1 cellular context compared by ENCODE assay signal in genomic region chr4:25233737-25234389, GRCh38.
TF ChIP-seq lines count a peak whose summit lies in the region.

Gene PI4K2B, plus strand, starts transcription at chr4:25234033. Its CDS starts 131 bp downstream, at chr4:25234164.

TF ChIP-seq in HEK293, 187 proteins besides CTCF, POLR2A, EP300 and RAD21 (continued from another document and continues in another):
- TF ChIP-seq, protein P1, sequence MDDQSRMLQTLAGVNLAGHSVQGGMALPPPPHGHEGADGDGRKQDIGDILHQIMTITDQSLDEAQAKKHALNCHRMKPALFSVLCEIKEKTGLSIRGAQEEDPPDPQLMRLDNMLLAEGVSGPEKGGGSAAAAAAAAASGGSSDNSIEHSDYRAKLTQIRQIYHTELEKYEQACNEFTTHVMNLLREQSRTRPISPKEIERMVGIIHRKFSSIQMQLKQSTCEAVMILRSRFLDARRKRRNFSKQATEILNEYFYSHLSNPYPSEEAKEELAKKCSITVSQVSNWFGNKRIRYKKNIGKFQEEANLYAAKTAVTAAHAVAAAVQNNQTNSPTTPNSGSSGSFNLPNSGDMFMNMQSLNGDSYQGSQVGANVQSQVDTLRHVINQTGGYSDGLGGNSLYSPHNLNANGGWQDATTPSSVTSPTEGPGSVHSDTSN (CRISPR knock-in tag; IDR thresholded peaks at IDR 0.05), result 0 out of 2 replicates have a peak, but pooled peaks have one; percentile 38
- TF ChIP-seq ZNF362 (tag by site-specific recombination; IDR thresholded peaks at IDR 0.05) (no peak), ZNF341 (tag by site-specific recombination; IDR thresholded peaks at IDR 0.05; ENCODE audit: low read depth) (peak; percentile 87), ZNF423 (tag by site-specific recombination; IDR thresholded peaks at IDR 0.05) (peak; percentile 48; the same call in 1 of the 2 replicates), ZNF792 (tag by site-specific recombination; IDR thresholded peaks at IDR 0.05) (0 out of 2 replicates have a peak, but pooled peaks have one; percentile 25), YY1 (tag by site-specific recombination; IDR thresholded peaks at IDR 0.05) (0 out of 2 replicates have a peak, but pooled peaks have one; percentile 44), TRIM28 (IDR thresholded peaks at IDR 0.05; ENCODE audit: borderline replicate concordance, low read length) (no peak), ZNF624 (tag by site-specific recombination; IDR thresholded peaks at IDR 0.05) (no peak), SP3 (tag by site-specific recombination; IDR thresholded peaks at IDR 0.05) (peak; percentile 46), ZNF623 (tag by site-specific recombination; IDR thresholded peaks at IDR 0.05) (no peak), ZNF747 (tag by site-specific recombination; IDR thresholded peaks at IDR 0.05) (no peak), ZNF239 (tag by site-specific recombination; IDR thresholded peaks at IDR 0.05) (no peak), ZFP69B (tag by site-specific recombination; IDR thresholded peaks at IDR 0.05) (peak; percentile 84), KLF1 (tag by site-specific recombination; IDR thresholded peaks at IDR 0.05) (peak; percentile 56; the same call in 1 of the 2 replicates), ZNF2 (tag by site-specific recombination; IDR thresholded peaks at IDR 0.05) (peak; percentile 38; the same call in 1 of the 2 replicates), ZNF785 (tag by site-specific recombination; IDR thresholded peaks at IDR 0.05) (0 out of 2 replicates have a peak, but pooled peaks have one; percentile 49), REST (tag by site-specific recombination; IDR thresholded peaks at IDR 0.05) (no peak), ZNF777 (tag by site-specific recombination; IDR thresholded peaks at IDR 0.05; ENCODE audit: borderline replicate concordance) (no peak), ZNF366 (tag by site-specific recombination; conservative IDR thresholded peaks at IDR 0.05) (no peak), ZNF274 (IDR thresholded peaks at IDR 0.05; ENCODE audit: low read length) (no peak), ZNF274 (tag by site-specific recombination; IDR thresholded peaks at IDR 0.05; ENCODE audit: borderline replicate concordance) (no peak), KLF9 (tag by site-specific recombination; IDR thresholded peaks at IDR 0.05; ENCODE audit: low read depth) (peak; percentile 45; the same call in 1 of the 2 replicates), ZNF600 (tag by site-specific recombination; IDR thresholded peaks at IDR 0.05) (peak; percentile 42; the same call in 1 of the 2 replicates), ZIC2 (tag by site-specific recombination; IDR thresholded peaks at IDR 0.05) (peak; percentile 74), ZNF513 (tag by site-specific recombination; IDR thresholded peaks at IDR 0.05) (peak; percentile 70), ZNF585B (tag by site-specific recombination; IDR thresholded peaks at IDR 0.05) (no peak), OSR2 (tag by site-specific recombination; IDR thresholded peaks at IDR 0.05) (peak; percentile 93), ZNF521 (tag by site-specific recombination; IDR thresholded peaks at IDR 0.05) (no peak), ZNF701 (tag by site-specific recombination; IDR thresholded peaks at IDR 0.05) (no peak), KLF7 (tag by site-specific recombination; IDR thresholded peaks at IDR 0.05; ENCODE audit: borderline replicate concordance) (peak; percentile 64; the same call in 1 of the 2 replicates), ZNF692 (tag by site-specific recombination; IDR thresholded peaks at IDR 0.05) (peak; percentile 93), KLF8 (tag by site-specific recombination; IDR thresholded peaks at IDR 0.05) (peak; percentile 71; the same call in 1 of the 2 replicates), ZNF391 (tag by site-specific recombination; IDR thresholded peaks at IDR 0.05; ENCODE audit: borderline replicate concordance, low read depth) (0 out of 2 replicates have a peak, but pooled peaks have one; percentile 43)
- TF ChIP-seq, protein P2, sequence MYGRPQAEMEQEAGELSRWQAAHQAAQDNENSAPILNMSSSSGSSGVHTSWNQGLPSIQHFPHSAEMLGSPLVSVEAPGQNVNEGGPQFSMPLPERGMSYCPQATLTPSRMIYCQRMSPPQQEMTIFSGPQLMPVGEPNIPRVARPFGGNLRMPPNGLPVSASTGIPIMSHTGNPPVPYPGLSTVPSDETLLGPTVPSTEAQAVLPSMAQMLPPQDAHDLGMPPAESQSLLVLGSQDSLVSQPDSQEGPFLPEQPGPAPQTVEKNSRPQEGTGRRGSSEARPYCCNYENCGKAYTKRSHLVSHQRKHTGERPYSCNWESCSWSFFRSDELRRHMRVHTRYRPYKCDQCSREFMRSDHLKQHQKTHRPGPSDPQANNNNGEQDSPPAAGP (tag by site-specific recombination; IDR thresholded peaks at IDR 0.05), result peak; percentile 36; the same call in 1 of the 2 replicates
- TF ChIP-seq, protein P3, sequence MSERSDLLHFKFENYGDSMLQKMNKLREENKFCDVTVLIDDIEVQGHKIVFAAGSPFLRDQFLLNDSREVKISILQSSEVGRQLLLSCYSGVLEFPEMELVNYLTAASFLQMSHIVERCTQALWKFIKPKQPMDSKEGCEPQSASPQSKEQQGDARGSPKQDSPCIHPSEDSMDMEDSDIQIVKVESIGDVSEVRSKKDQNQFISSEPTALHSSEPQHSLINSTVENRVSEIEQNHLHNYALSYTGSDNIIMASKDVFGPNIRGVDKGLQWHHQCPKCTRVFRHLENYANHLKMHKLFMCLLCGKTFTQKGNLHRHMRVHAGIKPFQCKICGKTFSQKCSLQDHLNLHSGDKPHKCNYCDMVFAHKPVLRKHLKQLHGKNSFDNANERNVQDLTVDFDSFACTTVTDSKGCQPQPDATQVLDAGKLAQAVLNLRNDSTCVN (tag by site-specific recombination; optimal IDR thresholded peaks at IDR 0.05), result peak; percentile 87
- TF ChIP-seq, protein P4, sequence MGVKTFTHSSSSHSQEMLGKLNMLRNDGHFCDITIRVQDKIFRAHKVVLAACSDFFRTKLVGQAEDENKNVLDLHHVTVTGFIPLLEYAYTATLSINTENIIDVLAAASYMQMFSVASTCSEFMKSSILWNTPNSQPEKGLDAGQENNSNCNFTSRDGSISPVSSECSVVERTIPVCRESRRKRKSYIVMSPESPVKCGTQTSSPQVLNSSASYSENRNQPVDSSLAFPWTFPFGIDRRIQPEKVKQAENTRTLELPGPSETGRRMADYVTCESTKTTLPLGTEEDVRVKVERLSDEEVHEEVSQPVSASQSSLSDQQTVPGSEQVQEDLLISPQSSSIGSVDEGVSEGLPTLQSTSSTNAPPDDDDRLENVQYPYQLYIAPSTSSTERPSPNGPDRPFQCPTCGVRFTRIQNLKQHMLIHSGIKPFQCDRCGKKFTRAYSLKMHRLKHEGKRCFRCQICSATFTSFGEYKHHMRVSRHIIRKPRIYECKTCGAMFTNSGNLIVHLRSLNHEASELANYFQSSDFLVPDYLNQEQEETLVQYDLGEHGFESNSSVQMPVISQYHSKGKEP (tag by site-specific recombination; IDR thresholded peaks at IDR 0.05), result no peak
- TF ChIP-seq, protein P5, sequence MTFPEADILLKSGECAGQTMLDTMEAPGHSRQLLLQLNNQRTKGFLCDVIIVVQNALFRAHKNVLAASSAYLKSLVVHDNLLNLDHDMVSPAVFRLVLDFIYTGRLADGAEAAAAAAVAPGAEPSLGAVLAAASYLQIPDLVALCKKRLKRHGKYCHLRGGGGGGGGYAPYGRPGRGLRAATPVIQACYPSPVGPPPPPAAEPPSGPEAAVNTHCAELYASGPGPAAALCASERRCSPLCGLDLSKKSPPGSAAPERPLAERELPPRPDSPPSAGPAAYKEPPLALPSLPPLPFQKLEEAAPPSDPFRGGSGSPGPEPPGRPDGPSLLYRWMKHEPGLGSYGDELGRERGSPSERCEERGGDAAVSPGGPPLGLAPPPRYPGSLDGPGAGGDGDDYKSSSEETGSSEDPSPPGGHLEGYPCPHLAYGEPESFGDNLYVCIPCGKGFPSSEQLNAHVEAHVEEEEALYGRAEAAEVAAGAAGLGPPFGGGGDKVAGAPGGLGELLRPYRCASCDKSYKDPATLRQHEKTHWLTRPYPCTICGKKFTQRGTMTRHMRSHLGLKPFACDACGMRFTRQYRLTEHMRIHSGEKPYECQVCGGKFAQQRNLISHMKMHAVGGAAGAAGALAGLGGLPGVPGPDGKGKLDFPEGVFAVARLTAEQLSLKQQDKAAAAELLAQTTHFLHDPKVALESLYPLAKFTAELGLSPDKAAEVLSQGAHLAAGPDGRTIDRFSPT (tag by site-specific recombination; IDR thresholded peaks at IDR 0.05), result peak; percentile 92
- TF ChIP-seq, protein P6, sequence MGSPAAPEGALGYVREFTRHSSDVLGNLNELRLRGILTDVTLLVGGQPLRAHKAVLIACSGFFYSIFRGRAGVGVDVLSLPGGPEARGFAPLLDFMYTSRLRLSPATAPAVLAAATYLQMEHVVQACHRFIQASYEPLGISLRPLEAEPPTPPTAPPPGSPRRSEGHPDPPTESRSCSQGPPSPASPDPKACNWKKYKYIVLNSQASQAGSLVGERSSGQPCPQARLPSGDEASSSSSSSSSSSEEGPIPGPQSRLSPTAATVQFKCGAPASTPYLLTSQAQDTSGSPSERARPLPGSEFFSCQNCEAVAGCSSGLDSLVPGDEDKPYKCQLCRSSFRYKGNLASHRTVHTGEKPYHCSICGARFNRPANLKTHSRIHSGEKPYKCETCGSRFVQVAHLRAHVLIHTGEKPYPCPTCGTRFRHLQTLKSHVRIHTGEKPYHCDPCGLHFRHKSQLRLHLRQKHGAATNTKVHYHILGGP (tag by site-specific recombination; IDR thresholded peaks at IDR 0.05), result no peak
- TF ChIP-seq, protein P7, sequence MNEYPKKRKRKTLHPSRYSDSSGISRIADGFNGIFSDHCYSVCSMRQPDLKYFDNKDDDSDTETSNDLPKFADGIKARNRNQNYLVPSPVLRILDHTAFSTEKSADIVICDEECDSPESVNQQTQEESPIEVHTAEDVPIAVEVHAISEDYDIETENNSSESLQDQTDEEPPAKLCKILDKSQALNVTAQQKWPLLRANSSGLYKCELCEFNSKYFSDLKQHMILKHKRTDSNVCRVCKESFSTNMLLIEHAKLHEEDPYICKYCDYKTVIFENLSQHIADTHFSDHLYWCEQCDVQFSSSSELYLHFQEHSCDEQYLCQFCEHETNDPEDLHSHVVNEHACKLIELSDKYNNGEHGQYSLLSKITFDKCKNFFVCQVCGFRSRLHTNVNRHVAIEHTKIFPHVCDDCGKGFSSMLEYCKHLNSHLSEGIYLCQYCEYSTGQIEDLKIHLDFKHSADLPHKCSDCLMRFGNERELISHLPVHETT (tag by site-specific recombination; IDR thresholded peaks at IDR 0.05), result no peak
